Comparison of ENCODE assay signal across 1 cellular context in the genomic region with DNA sequence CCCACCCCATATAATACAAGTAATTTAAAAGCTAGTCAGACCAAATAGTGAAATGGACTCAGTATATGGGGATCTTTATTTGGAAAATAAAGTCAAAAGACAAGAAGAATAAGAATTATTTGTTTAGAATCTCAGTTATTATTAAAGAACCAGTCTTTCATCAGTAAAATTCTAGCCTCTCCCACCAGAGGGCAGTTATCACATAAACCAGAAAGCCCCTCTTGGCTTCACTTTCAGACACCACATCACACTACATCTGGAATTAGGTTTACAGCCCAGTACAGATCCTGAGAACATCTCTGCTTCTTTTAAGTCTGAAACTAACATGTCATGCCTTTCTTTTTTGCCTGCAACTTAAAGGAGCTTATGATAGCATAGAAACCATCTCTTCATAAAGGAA.
TF ChIP-seq lines count a peak whose summit lies in the region.

No MANE protein-coding gene starts in this region.

TF ChIP-seq in SK-N-SH, 30 proteins besides CTCF, POLR2A, EP300 and RAD21 (continued from another document):
- TF ChIP-seq USF2 (IDR thresholded peaks at IDR 0.05; ENCODE audit: borderline replicate concordance, low read depth, low read length) (no peak), TEAD4 (IDR thresholded peaks at IDR 0.05; ENCODE audit: borderline replicate concordance, insufficient read depth) (no peak), GATA2 (CRISPR knock-in tag; IDR thresholded peaks at IDR 0.05) (no peak), RCOR1 (IDR thresholded peaks at IDR 0.05; ENCODE audit: low read length) (no peak), EZH2phosphoT487 (IDR thresholded peaks at IDR 0.05; ENCODE audit: borderline replicate concordance, low read depth) (no peak), SMC3 (IDR thresholded peaks at IDR 0.05; ENCODE audit: low read depth, low read length) (peak; percentile 67), CHD2 (IDR thresholded peaks at IDR 0.05; ENCODE audit: low read length, partially characterized antibody) (no peak), TCF12 (IDR thresholded peaks at IDR 0.05) (0 out of 2 replicates have a peak, but pooled peaks have one; percentile 6)
